In genomic region chr9:110891760-110892159, GRCh38 we compare ENCODE assay signal across 1 cellular context.
TF ChIP-seq lines count a peak whose summit lies in the region.

No MANE protein-coding gene starts in this region.

TF ChIP-seq in GM12878, 131 proteins besides CTCF, POLR2A, EP300 and RAD21 (continued from another document):
- TF ChIP-seq ZBTB33 (IDR thresholded peaks at IDR 0.05) = 0 out of 2 replicates have a peak, but pooled peaks have one; percentile 66
